ENCODE assay signal across 33 cellular contexts in genomic region chr7:116781584-116781983, GRCh38.
A peak's percentile ranks its signal among the peaks of the same experiment; 100 is the strongest.
DNase-seq lines count a peak whose midpoint lies in the region; ATAC-seq, FAIRE-seq and TF ChIP-seq lines count a peak whose summit lies in the region.
"Had no signal": no experiment of that assay in that cellular context is flagged by ENCODE, and none has a peak within 500 bp of the region (broad histone marks: within the 10 kb centered on the region; RNA-seq: fewer than 3 reads in every experiment).

No MANE protein-coding gene starts in this region.

- TF ChIP-seq EP300 in HepG2 (IDR thresholded peaks at IDR 0.05; ENCODE audit: low read depth in 2 of 2, low read length in 2 of 2): no peak
- TF ChIP-seq EP300 in HepG2 (CRISPR knock-in tag; IDR thresholded peaks at IDR 0.05; ENCODE audit: borderline replicate concordance): no peak

- H3K36me3 ChIP-seq in right lobe of liver: peaks cover 0 to 3% (median 0%) of the 10 kb centered on the region in 4 donors
- peaks cover 7 to 40% of the 10 kb centered on the region in 2 experiments for H3K36me3 ChIP-seq in HepG2 (replicated peaks in 1 of 2; ENCODE audit: control insufficient read depth in 1 of 2, insufficient read depth in 2 of 2, low read length in 2 of 2)
- peaks cover 13% of the 10 kb centered on the region for H3K36me3 ChIP-seq in astrocyte (ENCODE audit: insufficient read depth, low read length)

- ATAC-seq in right lobe of liver (no peak), HepG2 (no peak), natural killer cell (no peak), HG03045 (IDR thresholded peaks at IDR 0.05; ENCODE audit: unreplicated experiment) (no peak)
- ATAC-seq: activated CD4-positive, CD25-positive, alpha-beta regulatory T cell treated with anti-CD3 and anti-CD28 coated beads, Interleukin-2, amount 50 U/mL, for 24 hours; activated T-helper 17 cell treated with anti-CD3 and anti-CD28 coated beads, Interleukin-2, amount 50 U/mL, for 72 hours; sciatic nerve had no signal

- H3K4me3 ChIP-seq in right lobe of liver (no peak overlapping the region), HepG2 (replicated peaks in 1 of 3; ENCODE audit: insufficient read depth in 1 of 3, low read depth in 2 of 3, low read length in 3 of 3) (no peak overlapping the region), astrocyte (ENCODE audit: insufficient read depth, low read depth, low read length) (no peak overlapping the region)
- H3K4me3 ChIP-seq: coronary artery, lower lobe of right lung, Peyer's patch had no signal

- H3K36me3 Mint-ChIP-seq in astrocyte (ENCODE audit: low read depth, unreplicated experiment) (no peaks in the 10 kb centered on the region), osteocyte (ENCODE audit: unreplicated experiment) (peaks cover 17% of the 10 kb centered on the region), natural killer cell (no peaks in the 10 kb centered on the region)
- H3K36me3 Mint-ChIP-seq: CD4-positive, alpha-beta memory T cell had no signal

- H3K4me3 Mint-ChIP-seq in astrocyte (ENCODE audit: unreplicated experiment) (no peak overlapping the region), osteocyte (ENCODE audit: unreplicated experiment) (no peak overlapping the region), natural killer cell (no peak overlapping the region)
- H3K4me3 Mint-ChIP-seq: activated CD4-positive, alpha-beta memory T cell treated with anti-CD3 and anti-CD28 coated beads, Interleukin-2, amount 10 ng/mL, durations not matched to agents 7 days and 5 days; activated T-helper 17 cell treated with anti-CD3 and anti-CD28 coated beads, Interleukin-2, amount 50 U/mL, for 72 hours; CD4-positive, alpha-beta memory T cell; neural crest cell had no signal

- POLR2A ChIA-PET in HepG2 (lab: Yijun Ruan, JAX): no interaction called here

- H3K79me2 ChIP-seq in HepG2 (ENCODE audit: insufficient read depth, low read length): no peaks in the 10 kb centered on the region
- H3K79me2 ChIP-seq in astrocyte (ENCODE audit: insufficient read depth, low read length): no peaks in the 10 kb centered on the region

- H3K9me3 ChIP-seq in right lobe of liver: no peaks in the 10 kb centered on the region
- no peaks in the 10 kb centered on the region for H3K9me3 ChIP-seq in HepG2 (ENCODE audit: low read length)
- H3K9me3 ChIP-seq in astrocyte (ENCODE audit: insufficient read depth, low read depth, low read length): no peaks in the 10 kb centered on the region
- H3K9me3 ChIP-seq: lower lobe of right lung, Peyer's patch had no signal

- H3K9ac ChIP-seq in HepG2 (ENCODE audit: insufficient read depth, low read depth, low read length) (no peak overlapping the region), astrocyte (ENCODE audit: low read length) (no peak overlapping the region)

- H3K27ac Mint-ChIP-seq in astrocyte (ENCODE audit: unreplicated experiment): no peak overlapping the region
- peak overlapping the region; percentile 47 for H3K27ac Mint-ChIP-seq in osteocyte (ENCODE audit: unreplicated experiment)
- no peak overlapping the region for H3K27ac Mint-ChIP-seq in natural killer cell
- H3K27ac Mint-ChIP-seq: activated CD4-positive, alpha-beta memory T cell treated with anti-CD3 and anti-CD28 coated beads, Interleukin-2, amount 10 ng/mL, durations not matched to agents 7 days and 5 days; activated T-helper 17 cell treated with anti-CD3 and anti-CD28 coated beads, Interleukin-2, amount 50 U/mL, for 72 hours; CD4-positive, alpha-beta memory T cell had no signal

- no TSS peak for BruUV-seq in HepG2 (replicated peaks; lab: Mats Ljungman, UMichigan)

- H3K4me2 ChIP-seq in HepG2 (ENCODE audit: low read depth, low read length) (no peak overlapping the region), astrocyte (ENCODE audit: low read length) (no peak overlapping the region)

- in situ Hi-C loops in HepG2 (cut with HindIII; ENCODE audit: extremely low pct_ligation_motif_present, low pct_unique_long_range_greater_than_20kb): no loop called here

- TF ChIP-seq CTCF in right lobe of liver (IDR thresholded peaks at IDR 0.05) (no peak), HepG2 (CRISPR knock-in tag; IDR thresholded peaks at IDR 0.05) (no peak), astrocyte (IDR thresholded peaks at IDR 0.05; ENCODE audit: insufficient read depth, low read depth, low read length) (no peak), osteocyte (IDR thresholded peaks at IDR 0.05) (no peak), natural killer cell (IDR thresholded peaks at IDR 0.05) (no peak)

- H3K4me1 Mint-ChIP-seq in astrocyte (ENCODE audit: low read depth, unreplicated experiment) (peaks cover 28% of the 10 kb centered on the region), osteocyte (ENCODE audit: unreplicated experiment) (peaks cover 62% of the 10 kb centered on the region), natural killer cell (no peaks in the 10 kb centered on the region)
- H3K4me1 Mint-ChIP-seq: activated CD4-positive, alpha-beta memory T cell treated with anti-CD3 and anti-CD28 coated beads, Interleukin-2, amount 10 ng/mL, durations not matched to agents 7 days and 5 days; activated T-helper 17 cell treated with anti-CD3 and anti-CD28 coated beads, Interleukin-2, amount 50 U/mL, for 72 hours; CD4-positive, alpha-beta memory T cell had no signal

- TF ChIP-seq POLR2A in right lobe of liver (IDR thresholded peaks at IDR 0.05) (no peak), HepG2 (IDR thresholded peaks at IDR 0.05; ENCODE audit: insufficient read depth in 1 of 2, low read depth in 2 of 2, low read length in 2 of 2) (no peak)

- H3K9me3 Mint-ChIP-seq in astrocyte (ENCODE audit: unreplicated experiment) (no peaks in the 10 kb centered on the region), osteocyte (ENCODE audit: unreplicated experiment) (no peaks in the 10 kb centered on the region), natural killer cell (no peaks in the 10 kb centered on the region)
- H3K9me3 Mint-ChIP-seq: activated CD4-positive, alpha-beta memory T cell treated with anti-CD3 and anti-CD28 coated beads, Interleukin-2, amount 10 ng/mL, durations not matched to agents 7 days and 5 days; activated T-helper 17 cell treated with anti-CD3 and anti-CD28 coated beads, Interleukin-2, amount 50 U/mL, for 72 hours; CD4-positive, alpha-beta memory T cell; neural crest cell had no signal

- no peak for TF ChIP-seq RAD21 in HepG2 (CRISPR knock-in tag; IDR thresholded peaks at IDR 0.05)

- no peaks in the 10 kb centered on the region for H3K27me3 ChIP-seq in right lobe of liver
- H3K27me3 ChIP-seq in HepG2 (ENCODE audit: control insufficient read depth in 1 of 2, insufficient read depth in 2 of 2, low read length in 2 of 2): no peaks in the 10 kb centered on the region
- no peaks in the 10 kb centered on the region for H3K27me3 ChIP-seq in astrocyte (ENCODE audit: insufficient read depth, low read length)
- H3K27me3 ChIP-seq: Peyer's patch had no signal

- H3K27ac ChIP-seq in right lobe of liver (peak overlapping the region in 2 of 3 donors; percentile 33 to 60), HepG2 (ENCODE audit: extremely low read length, insufficient read depth, low read length) (no peak overlapping the region), astrocyte (ENCODE audit: low read depth, low read length) (peak overlapping the region; percentile 48)
- H3K27ac ChIP-seq: lower lobe of right lung had no signal

- FAIRE-seq in HepG2 (lab: Jason Lieb, UNC): no peak
- no peak for FAIRE-seq in astrocyte (lab: Jason Lieb, UNC)
- FAIRE-seq: H54, urothelium cell line had no signal

- no peaks in the 10 kb centered on the region for H4K20me1 ChIP-seq in HepG2 (ENCODE audit: insufficient read depth, low read length)
- H4K20me1 ChIP-seq in astrocyte (ENCODE audit: insufficient read depth, low read length): no peaks in the 10 kb centered on the region

- H3K4me1 ChIP-seq in right lobe of liver: peaks cover 0 to 39% (median 3%) of the 10 kb centered on the region in 4 donors
- H3K4me1 ChIP-seq in HepG2 (ENCODE audit: insufficient read depth, low read length): peaks cover 14% of the 10 kb centered on the region
- H3K4me1 ChIP-seq in astrocyte (ENCODE audit: insufficient read depth, low read length): peaks cover 45% of the 10 kb centered on the region

- intact Hi-C loops in right lobe of liver (cut with DNase I) (no loop called here), HepG2 (cut with micrococcal nuclease; ENCODE audit: unreplicated experiment) (no loop called here), natural killer cell (cut with micrococcal nuclease) (no loop called here)

- H3K27me3 Mint-ChIP-seq in astrocyte (ENCODE audit: low read depth, unreplicated experiment) (no peaks in the 10 kb centered on the region), osteocyte (ENCODE audit: unreplicated experiment) (no peaks in the 10 kb centered on the region), natural killer cell (ENCODE audit: low read depth in 2 of 2) (peaks cover 0 to 2% of the 10 kb centered on the region in 2 donors)
- H3K27me3 Mint-ChIP-seq: activated T-helper 17 cell treated with anti-CD3 and anti-CD28 coated beads, Interleukin-2, amount 50 U/mL, for 72 hours; CD4-positive, alpha-beta memory T cell had no signal

- CTCF ChIA-PET in HepG2 (lab: Yijun Ruan, JAX; ENCODE audit: low intra/inter-chr PET ratio, low total read pairs): no interaction called here

- WGBS in right lobe of liver (ENCODE audit: insufficient coverage, low coverage, low lambda C conversion rate, missing lambda C conversion rate): 80% methylated on average over 1 of the region's 2 CpGs
- WGBS in HepG2 (ENCODE audit: low lambda C conversion rate): 100% methylated on average over 2 of the region's 2 CpGs

- DNase-seq in right lobe of liver: no peak
- DNase-seq in HepG2 (ENCODE audit: low spot score): no peak
- DNase-seq in astrocyte (ENCODE audit: low read depth): no peak
- DNase-seq in osteocyte (ENCODE audit: extremely low spot score, unreplicated experiment): no peak
- DNase-seq in activated CD4-positive, CD25-positive, alpha-beta regulatory T cell (lab: John Stamatoyannopoulos, UW): no peak
- DNase-seq in natural killer cell: no peak
- no peak for DNase-seq in activated CD4-positive, alpha-beta T cell treated with anti-CD3 and anti-CD28 coated beads for 1 hour
- DNase-seq: 8988T; activated CD4-positive, alpha-beta memory T cell treated with anti-CD3 and anti-CD28 coated beads, Interleukin-2, amount 10 ng/mL, durations not matched to agents 7 days and 5 days; activated naive CD4-positive, alpha-beta T cell treated with anti-CD3 and anti-CD28 coated beads, Interleukin-2, amount 50 U/mL, for 16 hours; amygdala; CD4-positive, alpha-beta memory T cell; DMS153; effector memory CD4-positive, alpha-beta T cell; erythroblast; NCI-H1048; NCI-H1930; NCI-H526; Peyer's patch; posterior cingulate gyrus; SHP77 treated with DMSO at 0.1 percent for 48 hours; stimulated activated CD4-positive, alpha-beta T cell treated with anti-CD3 and anti-CD28 coated beads, Interleukin-15, amount 100 ng/mL, for 24 hours; stimulated activated naive CD4-positive, alpha-beta T cell; SW 1271 had no signal

- no peak overlapping the region for H2AFZ ChIP-seq in HepG2 (ENCODE audit: low read length)
- H2AFZ ChIP-seq in astrocyte (ENCODE audit: low read depth, low read length): no peak overlapping the region

TF ChIP-seq in HepG2, 621 proteins besides CTCF, POLR2A, EP300 and RAD21 (continues in another document):
- no peak for TF ChIP-seq CC2D1A (CRISPR knock-in tag; IDR thresholded peaks at IDR 0.05)
- no peak for TF ChIP-seq ZNF292 (CRISPR knock-in tag; IDR thresholded peaks at IDR 0.05; ENCODE audit: borderline replicate concordance, low read depth)
- TF ChIP-seq SP1 (IDR thresholded peaks at IDR 0.05): no peak
- no peak for TF ChIP-seq SP1 (CRISPR knock-in tag; IDR thresholded peaks at IDR 0.05)
